1 cellular context compared by ENCODE assay signal in genomic region chr17:59154721-59155438, GRCh38.
TF ChIP-seq lines count a peak whose summit lies in the region.

Gene SKA2 (minus strand): TSS chr17:59155186. CDS start chr17:59155163, 23 bp downstream.

TF ChIP-seq in HepG2, 621 proteins besides CTCF, POLR2A, EP300 and RAD21 (continued from another document and continues in another):
- TF ChIP-seq RELA (CRISPR knock-in tag; IDR thresholded peaks at IDR 0.05) (0 out of 2 replicates have a peak, but pooled peaks have one; percentile 9), KDM4B (CRISPR knock-in tag; IDR thresholded peaks at IDR 0.05) (peak; percentile 50; the same call in 1 of the 2 replicates), FOXA1 (IDR thresholded peaks at IDR 0.05) (no peak), FOXA1 (CRISPR knock-in tag; IDR thresholded peaks at IDR 0.05) (peak; percentile 68; the same call in 1 of the 2 replicates), BCL6 (CRISPR knock-in tag; IDR thresholded peaks at IDR 0.05) (peak; percentile 28; the same call in 1 of the 2 replicates), ZNF616 (CRISPR knock-in tag; IDR thresholded peaks at IDR 0.05; ENCODE audit: low read depth) (no peak), SMC3 (IDR thresholded peaks at IDR 0.05; ENCODE audit: low read length) (no peak; the same call in 1 of the 2 replicates), DR1 (CRISPR knock-in tag; IDR thresholded peaks at IDR 0.05) (peak; percentile 59; the same call in 1 of the 2 replicates), KMT2A (CRISPR knock-in tag; IDR thresholded peaks at IDR 0.05) (peak; percentile 54), ZNF101 (CRISPR knock-in tag; IDR thresholded peaks at IDR 0.05; ENCODE audit: borderline replicate concordance, low read depth) (no peak), KAT7 (CRISPR knock-in tag; IDR thresholded peaks at IDR 0.05; ENCODE audit: borderline replicate concordance) (peak; percentile 72; the same call in 1 of the 2 replicates), ZNF362 (CRISPR knock-in tag; IDR thresholded peaks at IDR 0.05; ENCODE audit: borderline replicate concordance) (peak; percentile 97), ZNF530 (CRISPR knock-in tag; IDR thresholded peaks at IDR 0.05; ENCODE audit: low read depth) (no peak), ZFP82 (CRISPR knock-in tag; IDR thresholded peaks at IDR 0.05; ENCODE audit: borderline replicate concordance) (no peak), NR3C1 (CRISPR knock-in tag; IDR thresholded peaks at IDR 0.05) (no peak), NONO (IDR thresholded peaks at IDR 0.05) (no peak), NONO (CRISPR knock-in tag; conservative IDR thresholded peaks at IDR 0.05) (peak; percentile 66), RXRB (CRISPR knock-in tag; IDR thresholded peaks at IDR 0.05; ENCODE audit: borderline replicate concordance) (peak; percentile 43), HNRNPUL1 (IDR thresholded peaks at IDR 0.05; ENCODE audit: low read depth, low read length) (no peak), ZNF180 (CRISPR knock-in tag; IDR thresholded peaks at IDR 0.05; ENCODE audit: borderline replicate concordance, low read depth) (no peak), NFRKB (IDR thresholded peaks at IDR 0.05) (peak; percentile 97), RBAK (CRISPR knock-in tag; IDR thresholded peaks at IDR 0.05) (0 out of 2 replicates have a peak, but pooled peaks have one; percentile 19), ZMYM4 (CRISPR knock-in tag; IDR thresholded peaks at IDR 0.05) (peak; percentile 97), ZNF20 (CRISPR knock-in tag; IDR thresholded peaks at IDR 0.05) (0 out of 2 replicates have a peak, but pooled peaks have one; percentile 83), ZNF747 (CRISPR knock-in tag; IDR thresholded peaks at IDR 0.05; ENCODE audit: borderline replicate concordance) (no peak), ZNF703 (CRISPR knock-in tag; IDR thresholded peaks at IDR 0.05; ENCODE audit: borderline replicate concordance) (peak; percentile 73; the same call in 1 of the 2 replicates), ZNF124 (CRISPR knock-in tag; IDR thresholded peaks at IDR 0.05) (0 out of 2 replicates have a peak, but pooled peaks have one; percentile 42), ZFP62 (CRISPR knock-in tag; IDR thresholded peaks at IDR 0.05) (no peak)
- TF ChIP-seq, protein P1, sequence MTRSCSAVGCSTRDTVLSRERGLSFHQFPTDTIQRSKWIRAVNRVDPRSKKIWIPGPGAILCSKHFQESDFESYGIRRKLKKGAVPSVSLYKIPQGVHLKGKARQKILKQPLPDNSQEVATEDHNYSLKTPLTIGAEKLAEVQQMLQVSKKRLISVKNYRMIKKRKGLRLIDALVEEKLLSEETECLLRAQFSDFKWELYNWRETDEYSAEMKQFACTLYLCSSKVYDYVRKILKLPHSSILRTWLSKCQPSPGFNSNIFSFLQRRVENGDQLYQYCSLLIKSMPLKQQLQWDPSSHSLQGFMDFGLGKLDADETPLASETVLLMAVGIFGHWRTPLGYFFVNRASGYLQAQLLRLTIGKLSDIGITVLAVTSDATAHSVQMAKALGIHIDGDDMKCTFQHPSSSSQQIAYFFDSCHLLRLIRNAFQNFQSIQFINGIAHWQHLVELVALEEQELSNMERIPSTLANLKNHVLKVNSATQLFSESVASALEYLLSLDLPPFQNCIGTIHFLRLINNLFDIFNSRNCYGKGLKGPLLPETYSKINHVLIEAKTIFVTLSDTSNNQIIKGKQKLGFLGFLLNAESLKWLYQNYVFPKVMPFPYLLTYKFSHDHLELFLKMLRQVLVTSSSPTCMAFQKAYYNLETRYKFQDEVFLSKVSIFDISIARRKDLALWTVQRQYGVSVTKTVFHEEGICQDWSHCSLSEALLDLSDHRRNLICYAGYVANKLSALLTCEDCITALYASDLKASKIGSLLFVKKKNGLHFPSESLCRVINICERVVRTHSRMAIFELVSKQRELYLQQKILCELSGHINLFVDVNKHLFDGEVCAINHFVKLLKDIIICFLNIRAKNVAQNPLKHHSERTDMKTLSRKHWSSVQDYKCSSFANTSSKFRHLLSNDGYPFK (CRISPR knock-in tag; IDR thresholded peaks at IDR 0.05; ENCODE audit: borderline replicate concordance), result peak; percentile 68; the same call in 1 of the 2 replicates
- TF ChIP-seq, protein P2, sequence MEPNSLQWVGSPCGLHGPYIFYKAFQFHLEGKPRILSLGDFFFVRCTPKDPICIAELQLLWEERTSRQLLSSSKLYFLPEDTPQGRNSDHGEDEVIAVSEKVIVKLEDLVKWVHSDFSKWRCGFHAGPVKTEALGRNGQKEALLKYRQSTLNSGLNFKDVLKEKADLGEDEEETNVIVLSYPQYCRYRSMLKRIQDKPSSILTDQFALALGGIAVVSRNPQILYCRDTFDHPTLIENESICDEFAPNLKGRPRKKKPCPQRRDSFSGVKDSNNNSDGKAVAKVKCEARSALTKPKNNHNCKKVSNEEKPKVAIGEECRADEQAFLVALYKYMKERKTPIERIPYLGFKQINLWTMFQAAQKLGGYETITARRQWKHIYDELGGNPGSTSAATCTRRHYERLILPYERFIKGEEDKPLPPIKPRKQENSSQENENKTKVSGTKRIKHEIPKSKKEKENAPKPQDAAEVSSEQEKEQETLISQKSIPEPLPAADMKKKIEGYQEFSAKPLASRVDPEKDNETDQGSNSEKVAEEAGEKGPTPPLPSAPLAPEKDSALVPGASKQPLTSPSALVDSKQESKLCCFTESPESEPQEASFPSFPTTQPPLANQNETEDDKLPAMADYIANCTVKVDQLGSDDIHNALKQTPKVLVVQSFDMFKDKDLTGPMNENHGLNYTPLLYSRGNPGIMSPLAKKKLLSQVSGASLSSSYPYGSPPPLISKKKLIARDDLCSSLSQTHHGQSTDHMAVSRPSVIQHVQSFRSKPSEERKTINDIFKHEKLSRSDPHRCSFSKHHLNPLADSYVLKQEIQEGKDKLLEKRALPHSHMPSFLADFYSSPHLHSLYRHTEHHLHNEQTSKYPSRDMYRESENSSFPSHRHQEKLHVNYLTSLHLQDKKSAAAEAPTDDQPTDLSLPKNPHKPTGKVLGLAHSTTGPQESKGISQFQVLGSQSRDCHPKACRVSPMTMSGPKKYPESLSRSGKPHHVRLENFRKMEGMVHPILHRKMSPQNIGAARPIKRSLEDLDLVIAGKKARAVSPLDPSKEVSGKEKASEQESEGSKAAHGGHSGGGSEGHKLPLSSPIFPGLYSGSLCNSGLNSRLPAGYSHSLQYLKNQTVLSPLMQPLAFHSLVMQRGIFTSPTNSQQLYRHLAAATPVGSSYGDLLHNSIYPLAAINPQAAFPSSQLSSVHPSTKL (CRISPR knock-in tag; IDR thresholded peaks at IDR 0.05), result peak; percentile 25; the same call in 1 of the 2 replicates
- TF ChIP-seq, protein P3, sequence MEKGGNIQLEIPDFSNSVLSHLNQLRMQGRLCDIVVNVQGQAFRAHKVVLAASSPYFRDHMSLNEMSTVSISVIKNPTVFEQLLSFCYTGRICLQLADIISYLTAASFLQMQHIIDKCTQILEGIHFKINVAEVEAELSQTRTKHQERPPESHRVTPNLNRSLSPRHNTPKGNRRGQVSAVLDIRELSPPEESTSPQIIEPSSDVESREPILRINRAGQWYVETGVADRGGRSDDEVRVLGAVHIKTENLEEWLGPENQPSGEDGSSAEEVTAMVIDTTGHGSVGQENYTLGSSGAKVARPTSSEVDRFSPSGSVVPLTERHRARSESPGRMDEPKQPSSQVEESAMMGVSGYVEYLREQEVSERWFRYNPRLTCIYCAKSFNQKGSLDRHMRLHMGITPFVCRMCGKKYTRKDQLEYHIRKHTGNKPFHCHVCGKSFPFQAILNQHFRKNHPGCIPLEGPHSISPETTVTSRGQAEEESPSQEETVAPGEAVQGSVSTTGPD (CRISPR knock-in tag; IDR thresholded peaks at IDR 0.05), result peak; percentile 1; the same call in 1 of the 2 replicates
- TF ChIP-seq, protein P4, sequence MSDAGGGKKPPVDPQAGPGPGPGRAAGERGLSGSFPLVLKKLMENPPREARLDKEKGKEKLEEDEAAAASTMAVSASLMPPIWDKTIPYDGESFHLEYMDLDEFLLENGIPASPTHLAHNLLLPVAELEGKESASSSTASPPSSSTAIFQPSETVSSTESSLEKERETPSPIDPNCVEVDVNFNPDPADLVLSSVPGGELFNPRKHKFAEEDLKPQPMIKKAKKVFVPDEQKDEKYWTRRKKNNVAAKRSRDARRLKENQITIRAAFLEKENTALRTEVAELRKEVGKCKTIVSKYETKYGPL (CRISPR knock-in tag; IDR thresholded peaks at IDR 0.05), result no peak
- TF ChIP-seq, protein P5, sequence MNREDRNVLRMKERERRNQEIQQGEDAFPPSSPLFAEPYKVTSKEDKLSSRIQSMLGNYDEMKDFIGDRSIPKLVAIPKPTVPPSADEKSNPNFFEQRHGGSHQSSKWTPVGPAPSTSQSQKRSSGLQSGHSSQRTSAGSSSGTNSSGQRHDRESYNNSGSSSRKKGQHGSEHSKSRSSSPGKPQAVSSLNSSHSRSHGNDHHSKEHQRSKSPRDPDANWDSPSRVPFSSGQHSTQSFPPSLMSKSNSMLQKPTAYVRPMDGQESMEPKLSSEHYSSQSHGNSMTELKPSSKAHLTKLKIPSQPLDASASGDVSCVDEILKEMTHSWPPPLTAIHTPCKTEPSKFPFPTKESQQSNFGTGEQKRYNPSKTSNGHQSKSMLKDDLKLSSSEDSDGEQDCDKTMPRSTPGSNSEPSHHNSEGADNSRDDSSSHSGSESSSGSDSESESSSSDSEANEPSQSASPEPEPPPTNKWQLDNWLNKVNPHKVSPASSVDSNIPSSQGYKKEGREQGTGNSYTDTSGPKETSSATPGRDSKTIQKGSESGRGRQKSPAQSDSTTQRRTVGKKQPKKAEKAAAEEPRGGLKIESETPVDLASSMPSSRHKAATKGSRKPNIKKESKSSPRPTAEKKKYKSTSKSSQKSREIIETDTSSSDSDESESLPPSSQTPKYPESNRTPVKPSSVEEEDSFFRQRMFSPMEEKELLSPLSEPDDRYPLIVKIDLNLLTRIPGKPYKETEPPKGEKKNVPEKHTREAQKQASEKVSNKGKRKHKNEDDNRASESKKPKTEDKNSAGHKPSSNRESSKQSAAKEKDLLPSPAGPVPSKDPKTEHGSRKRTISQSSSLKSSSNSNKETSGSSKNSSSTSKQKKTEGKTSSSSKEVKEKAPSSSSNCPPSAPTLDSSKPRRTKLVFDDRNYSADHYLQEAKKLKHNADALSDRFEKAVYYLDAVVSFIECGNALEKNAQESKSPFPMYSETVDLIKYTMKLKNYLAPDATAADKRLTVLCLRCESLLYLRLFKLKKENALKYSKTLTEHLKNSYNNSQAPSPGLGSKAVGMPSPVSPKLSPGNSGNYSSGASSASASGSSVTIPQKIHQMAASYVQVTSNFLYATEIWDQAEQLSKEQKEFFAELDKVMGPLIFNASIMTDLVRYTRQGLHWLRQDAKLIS (CRISPR knock-in tag; IDR thresholded peaks at IDR 0.05), result peak; percentile 47; the same call in 1 of the 2 replicates
- TF ChIP-seq, protein P6, sequence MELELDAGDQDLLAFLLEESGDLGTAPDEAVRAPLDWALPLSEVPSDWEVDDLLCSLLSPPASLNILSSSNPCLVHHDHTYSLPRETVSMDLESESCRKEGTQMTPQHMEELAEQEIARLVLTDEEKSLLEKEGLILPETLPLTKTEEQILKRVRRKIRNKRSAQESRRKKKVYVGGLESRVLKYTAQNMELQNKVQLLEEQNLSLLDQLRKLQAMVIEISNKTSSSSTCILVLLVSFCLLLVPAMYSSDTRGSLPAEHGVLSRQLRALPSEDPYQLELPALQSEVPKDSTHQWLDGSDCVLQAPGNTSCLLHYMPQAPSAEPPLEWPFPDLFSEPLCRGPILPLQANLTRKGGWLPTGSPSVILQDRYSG (CRISPR knock-in tag; IDR thresholded peaks at IDR 0.05), result no peak
- TF ChIP-seq, protein P7, sequence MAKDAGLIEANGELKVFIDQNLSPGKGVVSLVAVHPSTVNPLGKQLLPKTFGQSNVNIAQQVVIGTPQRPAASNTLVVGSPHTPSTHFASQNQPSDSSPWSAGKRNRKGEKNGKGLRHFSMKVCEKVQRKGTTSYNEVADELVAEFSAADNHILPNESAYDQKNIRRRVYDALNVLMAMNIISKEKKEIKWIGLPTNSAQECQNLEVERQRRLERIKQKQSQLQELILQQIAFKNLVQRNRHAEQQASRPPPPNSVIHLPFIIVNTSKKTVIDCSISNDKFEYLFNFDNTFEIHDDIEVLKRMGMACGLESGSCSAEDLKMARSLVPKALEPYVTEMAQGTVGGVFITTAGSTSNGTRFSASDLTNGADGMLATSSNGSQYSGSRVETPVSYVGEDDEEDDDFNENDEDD (CRISPR knock-in tag; IDR thresholded peaks at IDR 0.05; ENCODE audit: borderline replicate concordance), result peak; percentile 75; the same call in 1 of the 2 replicates
- TF ChIP-seq, protein P8, sequence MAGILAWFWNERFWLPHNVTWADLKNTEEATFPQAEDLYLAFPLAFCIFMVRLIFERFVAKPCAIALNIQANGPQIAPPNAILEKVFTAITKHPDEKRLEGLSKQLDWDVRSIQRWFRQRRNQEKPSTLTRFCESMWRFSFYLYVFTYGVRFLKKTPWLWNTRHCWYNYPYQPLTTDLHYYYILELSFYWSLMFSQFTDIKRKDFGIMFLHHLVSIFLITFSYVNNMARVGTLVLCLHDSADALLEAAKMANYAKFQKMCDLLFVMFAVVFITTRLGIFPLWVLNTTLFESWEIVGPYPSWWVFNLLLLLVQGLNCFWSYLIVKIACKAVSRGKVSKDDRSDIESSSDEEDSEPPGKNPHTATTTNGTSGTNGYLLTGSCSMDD (CRISPR knock-in tag; IDR thresholded peaks at IDR 0.05), result no peak
